ENCODE assay signal across 20 cellular contexts in the genomic region with DNA sequence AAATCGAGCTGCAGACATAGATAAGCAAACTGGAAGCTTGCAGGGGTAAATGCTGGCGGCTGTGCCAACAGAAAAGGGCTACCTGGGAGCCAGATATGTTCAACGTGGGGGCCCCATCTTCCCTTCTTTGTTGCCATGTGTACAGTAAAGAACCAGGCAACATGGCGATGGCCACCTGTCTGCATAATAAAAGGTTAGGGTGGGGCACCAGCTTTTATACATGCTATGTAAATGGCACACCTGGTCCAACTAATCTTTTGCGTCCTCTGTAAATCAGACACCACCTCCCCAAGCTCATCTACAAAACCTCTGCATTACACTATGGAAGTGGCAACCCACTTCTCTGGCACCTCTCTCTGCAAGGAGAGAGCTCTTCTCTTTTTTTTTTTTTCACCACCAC. TPM values are rescaled to one million over a fixed set of nuclear protein-coding genes. Genes with fewer than 3 reads are reported as not detected.
DNase-seq lines count a peak whose midpoint lies in the region; ATAC-seq and TF ChIP-seq lines count a peak whose summit lies in the region.
"Had no signal": no experiment of that assay in that cellular context is flagged by ENCODE, and none has a peak within 500 bp of the region (broad histone marks: within the 10 kb centered on the region; RNA-seq: fewer than 3 reads in every experiment).

No MANE protein-coding gene starts in this region.

- no peaks in the 10 kb centered on the region for H3K9me3 ChIP-seq in mammary epithelial cell (replicated peaks; ENCODE audit: insufficient read depth, low read length)
- H3K9me3 ChIP-seq: left lung, MG63, ovary, right lobe of liver, SJCRH30 had no signal

- H3K9ac ChIP-seq in mammary epithelial cell (ENCODE audit: insufficient read depth, low read length) = no peak overlapping the region

- in situ Hi-C loops in mammary epithelial cell (cut with MboI; ENCODE audit: low sequenced_read_pairs in 2 of 2) = no loop called here

- no peak overlapping the region for H2AFZ ChIP-seq in mammary epithelial cell (ENCODE audit: low read depth, low read length)

- H3K4me1 ChIP-seq in mammary epithelial cell (ENCODE audit: insufficient read depth, low read length) = no peaks in the 10 kb centered on the region
- H3K4me1 ChIP-seq: left lung, SJCRH30 had no signal

- H3K4me2 ChIP-seq in mammary epithelial cell (ENCODE audit: insufficient read depth, low read depth, low read length) = no peak overlapping the region

- peak; percentile 77 for DNase-seq in DMS153 (lab: John Stamatoyannopoulos, UW)
- peak; percentile 67 for DNase-seq in NCI-H187 treated with DMSO at 0.1 percent for 48 hours (lab: John Stamatoyannopoulos, UW)
- peak; percentile 78 for DNase-seq in NCI-H69 (lab: John Stamatoyannopoulos, UW)
- DNase-seq in left colon = peak in 1 of 2 donors; percentile 23
- no peak for DNase-seq in iPS-NIHi7 (ENCODE audit: extremely low spot score)
- no peak for DNase-seq in mammary epithelial cell
- DNase-seq: activated CD4-positive, alpha-beta T cell treated with anti-CD3 and anti-CD28 coated beads for 4 hours; activated CD8-positive, alpha-beta memory T cell treated with anti-CD3 and anti-CD28 coated beads, Interleukin-2, amount 10 ng/mL, durations not matched to agents 7 days and 5 days; GF-D8; immature natural killer cell; MG63; naive thymus-derived CD8-positive, alpha-beta T cell; NCI-H1930; ovary; PC-3; right lobe of liver; SJCRH30 had no signal

- H4K20me1 ChIP-seq in mammary epithelial cell (ENCODE audit: insufficient read depth, low read length) = no peaks in the 10 kb centered on the region

- no TSS peak for BruUV-seq in mammary epithelial cell (replicated peaks; lab: Mats Ljungman, UMichigan)

- WGBS in mammary epithelial cell (ENCODE audit: low coverage, missing lambda C conversion rate) = 75% methylated on average over 5 of the region's 5 CpGs

- no peak overlapping the region for H3K27ac ChIP-seq in mammary epithelial cell (ENCODE audit: insufficient read depth, low read depth, low read length)
- H3K27ac ChIP-seq: left lung, ovary, right lobe of liver, SJCRH30 had no signal

- dilution Hi-C loops in mammary epithelial cell (cut with HindIII; ENCODE audit: low sequenced_read_pairs) = no loop called here

- TF ChIP-seq CTCF in mammary epithelial cell (conservative IDR thresholded peaks at IDR 0.05 in 1 of 2, IDR thresholded peaks at IDR 0.05 in 1 of 2; ENCODE audit: extremely low read depth in 1 of 2, insufficient read depth in 1 of 2, low read depth in 1 of 2, low read length in 2 of 2) = no peak

- peaks cover 33% of the 10 kb centered on the region for H3K36me3 ChIP-seq in mammary epithelial cell (ENCODE audit: insufficient read depth, low read length)
- H3K36me3 ChIP-seq: ovary had no signal

- H3K4me3 ChIP-seq in mammary epithelial cell (replicated peaks in 1 of 3; ENCODE audit: insufficient read depth in 1 of 3, low read depth in 2 of 3, low read length in 3 of 3) = no peak overlapping the region
- H3K4me3 ChIP-seq: left lung, MG63, ovary, right lobe of liver, SJCRH30 had no signal

- H3K27me3 ChIP-seq in mammary epithelial cell (ENCODE audit: insufficient read depth, low read length) = no peaks in the 10 kb centered on the region
- H3K27me3 ChIP-seq: left lung, MG63, ovary, right lobe of liver, SJCRH30 had no signal

- intact Hi-C loops in left colon (cut with DNase I, micrococcal nuclease) (no loop called here), mammary epithelial cell (cut with micrococcal nuclease) (no loop called here)

- H3K79me2 ChIP-seq in mammary epithelial cell (ENCODE audit: insufficient read depth, low read length) = peaks cover 5% of the 10 kb centered on the region

- CTCF ChIA-PET in mammary epithelial cell (lab: Charles Lee; ENCODE audit: low non-redundant PET) = no interaction called here

- ATAC-seq in left colon (peak; percentile 87), HG03045 (IDR thresholded peaks at IDR 0.05; ENCODE audit: unreplicated experiment) (no peak)
- ATAC-seq: activated CD8-positive, alpha-beta memory T cell treated with anti-CD3 and anti-CD28 coated beads, Interleukin-2, amount 10 ng/mL, durations not matched to agents 7 days and 5 days; HCT116; left lung; naive thymus-derived CD8-positive, alpha-beta T cell; right lobe of liver had no signal

RNA-seq across cellular contexts. Expression of a gene that starts 13.9 kb away (rescaled TPM):
- total RNA-seq in left colon (10 to 100 TPM; 69.9 to 79.0 TPM), mammary epithelial cell (100 to 1,000 TPM in 1 of 2 donors, 10 to 100 TPM in 1; 52.3 to 140 TPM)
- polyA plus RNA-seq in mammary epithelial cell = 59.9 TPM
- 26.9 TPM for polyA minus RNA-seq in mammary epithelial cell

RNA-seq across cellular contexts. Expression of a gene that starts 14.2 kb away (rescaled TPM):
- 10 to 100 TPM; 74.2 to 81.6 TPM for total RNA-seq in left colon
- total RNA-seq in mammary epithelial cell = 100 to 1,000 TPM in 1 of 2 donors, 10 to 100 TPM in 1; 23.0 to 182 TPM
- polyA plus RNA-seq in mammary epithelial cell = 60.9 TPM
- 30.6 TPM for polyA minus RNA-seq in mammary epithelial cell

RNA-seq across cellular contexts. Expression of a gene that starts 16.0 kb away (rescaled TPM):
- total RNA-seq in left colon = 1 to 10 TPM; 5.2 to 6.0 TPM
- 1 to 10 TPM; 7.0 to 7.2 TPM for total RNA-seq in mammary epithelial cell
- 5.2 TPM for polyA plus RNA-seq in mammary epithelial cell
- 31.8 TPM for polyA minus RNA-seq in mammary epithelial cell

RNA-seq across cellular contexts. Expression of a gene that starts 16.1 kb away (rescaled TPM):
- total RNA-seq in left colon (10 to 100 TPM; 18.6 to 26.0 TPM), mammary epithelial cell (100 to 1,000 TPM in 1 of 2 donors, 10 to 100 TPM in 1; 60.4 to 107 TPM)
- polyA plus RNA-seq in mammary epithelial cell = 28.8 TPM
- 38.8 TPM for polyA minus RNA-seq in mammary epithelial cell

RNA-seq across cellular contexts. Expression of a gene that starts 43.3 kb away (rescaled TPM):
- total RNA-seq in left colon (100 to 1,000 TPM; 297 to 369 TPM), mammary epithelial cell (100 to 1,000 TPM; 356 to 381 TPM)
- polyA plus RNA-seq in mammary epithelial cell = 3,651 TPM
- 191 TPM for polyA minus RNA-seq in mammary epithelial cell

Comparison
In these comparisons a context has a peak if more than half of its experiments do, and no peak if none do; other contexts are left out.
1. DNase-seq: peak in DMS153 (single experiment), NCI-H187 treated with DMSO at 0.1 percent for 48 hours (single experiment) and NCI-H69 (single experiment); none in iPS-NIHi7 (single experiment) and mammary epithelial cell (single experiment).